10 cellular contexts compared by ENCODE assay signal in the genomic region with DNA sequence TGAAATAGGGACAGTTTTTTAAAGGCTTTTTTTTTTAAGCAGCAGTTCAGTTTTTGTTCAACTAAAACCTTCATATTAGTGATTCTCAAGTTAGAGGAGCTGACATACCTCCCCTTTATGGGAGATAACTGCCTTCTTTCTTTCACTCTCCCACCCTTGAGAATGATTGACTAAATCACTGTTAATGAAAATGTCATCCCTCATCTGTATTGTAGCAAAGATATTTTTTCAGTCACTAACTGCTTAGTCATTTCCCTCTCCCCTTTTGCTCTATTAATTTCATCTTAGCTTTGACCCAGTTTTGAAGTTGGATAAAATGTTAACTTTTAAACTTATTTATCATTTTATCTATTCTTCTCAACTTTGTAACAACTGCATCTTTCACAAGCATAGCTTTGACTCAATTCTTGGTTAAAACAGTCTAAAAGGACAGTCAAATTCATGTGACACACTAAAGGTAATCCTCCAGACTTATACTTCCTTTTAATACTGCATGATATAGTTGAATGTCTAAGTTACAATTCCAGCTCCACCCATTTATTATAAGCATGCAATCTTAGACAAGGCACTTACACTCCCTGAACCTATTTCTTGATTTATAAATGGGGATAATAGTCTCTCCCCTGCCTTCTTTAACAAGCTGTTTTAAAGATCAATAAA. TPM values are rescaled to one million over a fixed set of nuclear protein-coding genes. Genes with fewer than 3 reads are reported as not detected.
DNase-seq lines count a peak whose midpoint lies in the region; ATAC-seq, FAIRE-seq and TF ChIP-seq lines count a peak whose summit lies in the region.
"Had no signal": no experiment of that assay in that cellular context is flagged by ENCODE, and none has a peak within 500 bp of the region (broad histone marks: within the 10 kb centered on the region; RNA-seq: fewer than 3 reads in every experiment).

No MANE protein-coding gene starts in this region.

- H3K4me3 Mint-ChIP-seq in activated CD8-positive, alpha-beta T cell treated with anti-CD3 and anti-CD28 coated beads for 36 hours: no peak overlapping the region

- H3K27me3 ChIP-seq in BLaER1 treated with 17β-estradiol and CSF1 and Interleukin-3, amounts not matched to agents 10 nM and 100 nM: no peaks in the 10 kb centered on the region
- H3K27me3 ChIP-seq in left lung: no peaks in the 10 kb centered on the region
- H3K27me3 ChIP-seq: SJCRH30 had no signal

- no peak overlapping the region for H3K4me3 ChIP-seq in BLaER1 treated with 17β-estradiol and CSF1 and Interleukin-3, amounts not matched to agents 10 nM and 100 nM
- no peak overlapping the region for H3K4me3 ChIP-seq in left lung
- no peak overlapping the region for H3K4me3 ChIP-seq in kidney (ENCODE audit: low read length in 2 of 2)
- H3K4me3 ChIP-seq: SJCRH30 had no signal

- H3K4me1 Mint-ChIP-seq in activated CD8-positive, alpha-beta T cell treated with anti-CD3 and anti-CD28 coated beads for 36 hours (ENCODE audit: low read depth): peaks cover 54% of the 10 kb centered on the region

- no peak for TF ChIP-seq POLR2A in H54 (IDR thresholded peaks at IDR 0.05; ENCODE audit: low read depth, low read length)

- H4K20me1 ChIP-seq in BLaER1 treated with 17β-estradiol and CSF1 and Interleukin-3, amounts not matched to agents 10 nM and 100 nM: peaks cover 80 to 98% (median 90%) of the 10 kb centered on the region in 11 experiments

- peaks cover 0 to 53% (median 17%) of the 10 kb centered on the region in 10 experiments; a peak in 14 of 20 replicates for H3K4me1 ChIP-seq in BLaER1 treated with 17β-estradiol and CSF1 and Interleukin-3, amounts not matched to agents 10 nM and 100 nM
- H3K4me1 ChIP-seq in left lung (peaks cover 0 to 74% of the 10 kb centered on the region in 2 donors), kidney (ENCODE audit: control insufficient read depth in 1 of 2, insufficient read depth in 1 of 2, low read depth in 1 of 2, low read length in 2 of 2) (peaks cover 2 to 8% of the 10 kb centered on the region in 2 donors)

- H3K27ac ChIP-seq in BLaER1 treated with 17β-estradiol and CSF1 and Interleukin-3, amounts not matched to agents 10 nM and 100 nM: peak overlapping the region in 8 of 11 experiments; percentile 1 to 61 (median 35); a peak in 8 of 22 replicates
- H3K27ac ChIP-seq in left lung (peak overlapping the region in 1 of 2 donors; percentile 57), kidney (ENCODE audit: low read depth in 2 of 2, low read length in 2 of 2) (peak overlapping the region in 1 of 2 donors; percentile 4)
- H3K27ac ChIP-seq: SJCRH30 had no signal

- TF ChIP-seq CTCF in activated CD8-positive, alpha-beta T cell treated with anti-CD3 and anti-CD28 coated beads for 36 hours (IDR thresholded peaks at IDR 0.05): no peak
- TF ChIP-seq CTCF in left lung (IDR thresholded peaks at IDR 0.05): no peak
- no peak for TF ChIP-seq CTCF in kidney (IDR thresholded peaks at IDR 0.05; ENCODE audit: borderline replicate concordance, extremely low read depth, insufficient read depth)

- FAIRE-seq in H54 (lab: Jason Lieb, UNC): peak; percentile 85
- no peak for FAIRE-seq in kidney (lab: Jason Lieb, UNC)

- intact Hi-C loops in activated CD8-positive, alpha-beta T cell treated with anti-CD3 and anti-CD28 coated beads for 36 hours (cut with micrococcal nuclease): no loop called here
- intact Hi-C loops in left lung (cut with DNase I) (no loop called here), kidney (cut with DNase I) (no loop called here)

- peak; percentile 54 for ATAC-seq in activated CD8-positive, alpha-beta T cell treated with anti-CD3 and anti-CD28 coated beads for 36 hours
- peak; percentile 17 for ATAC-seq in left lung
- ATAC-seq: left ventricle myocardium superior had no signal

- H3K4me2 ChIP-seq in BLaER1 treated with 17β-estradiol and CSF1 and Interleukin-3, amounts not matched to agents 10 nM and 100 nM: peak overlapping the region in 7 of 11 experiments; percentile 28 to 70 (median 37); a peak in 11 of 22 replicates

- POLR2A ChIA-PET in activated CD8-positive, alpha-beta T cell treated with anti-CD3 and anti-CD28 coated beads for 36 hours (lab: Charles Lee): interaction anchor here (0.7 to 4.9 kb wide), 9 partner anchors 9 to 68 kb away, joined by 3 to 29 read pairs (median 4); a partner anchor contains a TSS

- CTCF ChIA-PET in activated CD8-positive, alpha-beta T cell treated with anti-CD3 and anti-CD28 coated beads for 36 hours (lab: Charles Lee): interaction anchor here (1.0 to 2.1 kb wide), 6 partner anchors 33 to 135 kb away, joined by 3 to 7 read pairs (median 4); a partner anchor contains a TSS

- H3K9me3 Mint-ChIP-seq in activated CD8-positive, alpha-beta T cell treated with anti-CD3 and anti-CD28 coated beads for 36 hours: no peaks in the 10 kb centered on the region

- DNase-seq in H54 (ENCODE audit: insufficient read length, low spot score) (no peak), left lung (no peak), UCSD-AML1 (lab: John Stamatoyannopoulos, UW; ENCODE audit: unreplicated experiment) (no peak), ecto neural progenitor cell (ENCODE audit: low spot score) (no peak), NCI-H524 treated with DMSO at 0.1 percent for 48 hours (lab: John Stamatoyannopoulos, UW) (no peak), kidney (no peak)
- no peak for DNase-seq in activated CD8-positive, alpha-beta T cell treated with anti-CD3 and anti-CD28 coated beads for 36 hours
- DNase-seq: left ventricle myocardium superior, SJCRH30 had no signal

- H3K36me3 ChIP-seq in BLaER1 treated with 17β-estradiol and CSF1 and Interleukin-3, amounts not matched to agents 10 nM and 100 nM: peaks cover 18 to 67% (median 49%) of the 10 kb centered on the region in 11 experiments; a peak in 20 of 22 replicates
- H3K36me3 ChIP-seq in left lung (no peaks in the 10 kb centered on the region), kidney (ENCODE audit: control insufficient read depth in 1 of 2, insufficient read depth in 2 of 2, low read length in 2 of 2) (no peaks in the 10 kb centered on the region)

- no peaks in the 10 kb centered on the region for H3K27me3 Mint-ChIP-seq in activated CD8-positive, alpha-beta T cell treated with anti-CD3 and anti-CD28 coated beads for 36 hours

- H3K9me3 ChIP-seq in BLaER1 treated with 17β-estradiol and CSF1 and Interleukin-3, amounts not matched to agents 10 nM and 100 nM (replicated peaks in 1 of 11): peaks cover 0 to 35% (median 14%) of the 10 kb centered on the region in 11 experiments; a peak in 14 of 22 replicates
- no peaks in the 10 kb centered on the region for H3K9me3 ChIP-seq in left lung
- no peaks in the 10 kb centered on the region for H3K9me3 ChIP-seq in kidney (ENCODE audit: control insufficient read depth in 1 of 2, low read length in 2 of 2)
- H3K9me3 ChIP-seq: SJCRH30 had no signal

- peaks cover 35% of the 10 kb centered on the region for H3K36me3 Mint-ChIP-seq in activated CD8-positive, alpha-beta T cell treated with anti-CD3 and anti-CD28 coated beads for 36 hours (ENCODE audit: low read depth)

- H3K27ac Mint-ChIP-seq in activated CD8-positive, alpha-beta T cell treated with anti-CD3 and anti-CD28 coated beads for 36 hours: peak overlapping the region; percentile 73

- H3K9ac ChIP-seq in BLaER1 treated with 17β-estradiol and CSF1 and Interleukin-3, amounts not matched to agents 10 nM and 100 nM: peak overlapping the region in 2 of 11 experiments; percentile 24 to 27; a peak in 4 of 22 replicates
- H3K9ac ChIP-seq in kidney (ENCODE audit: low read length in 2 of 2): no peak overlapping the region

RNA-seq across cellular contexts. Expression of a gene that starts 17.1 kb away (rescaled TPM):
- 100 to 1,000 TPM; 220 to 230 TPM for total RNA-seq in activated CD8-positive, alpha-beta T cell treated with anti-CD3 and anti-CD28 coated beads for 36 hours
- 100 to 1,000 TPM; 122 to 167 TPM for total RNA-seq in left lung
- 98.7 TPM for total RNA-seq in kidney
- 40.3 TPM for polyA plus RNA-seq in kidney (ENCODE audit: insufficient read depth, low read depth, low replicate concordance)

RNA-seq across cellular contexts. Expression of a gene that starts 17.8 kb away (rescaled TPM):
- 10 to 100 TPM; 11.9 to 12.2 TPM for total RNA-seq in activated CD8-positive, alpha-beta T cell treated with anti-CD3 and anti-CD28 coated beads for 36 hours
- 10 to 100 TPM; 15.9 to 23.6 TPM for total RNA-seq in left lung
- 20.6 TPM for total RNA-seq in kidney
- 12.9 TPM for polyA plus RNA-seq in kidney (ENCODE audit: insufficient read depth, low read depth, low replicate concordance)

RNA-seq across cellular contexts. Expression of a gene that starts 37.7 kb away (rescaled TPM):
- total RNA-seq in activated CD8-positive, alpha-beta T cell treated with anti-CD3 and anti-CD28 coated beads for 36 hours: 10 to 100 TPM; 77.2 to 78.5 TPM
- total RNA-seq in left lung (10 to 100 TPM; 57.8 to 59.0 TPM), kidney (62.5 TPM)
- polyA plus RNA-seq in kidney (ENCODE audit: insufficient read depth, low read depth, low replicate concordance): 60.6 TPM
